Comparison of ENCODE assay signal across 21 cellular contexts in genomic region chr9:130918870-130919558, GRCh38. TPM values are rescaled to one million over a fixed set of nuclear protein-coding genes. Genes with fewer than 3 reads are reported as not detected.
DNase-seq lines count a peak whose midpoint lies in the region; ATAC-seq and FAIRE-seq lines count a peak whose summit lies in the region.
"Had no signal": no experiment of that assay in that cellular context is flagged by ENCODE, and none has a peak within 500 bp of the region (broad histone marks: within the 10 kb centered on the region; RNA-seq: fewer than 3 reads in every experiment).

No MANE protein-coding gene starts in this region.

- H3K36me3 ChIP-seq in BLaER1 (no peaks in the 10 kb centered on the region), H7 (replicated peaks; ENCODE audit: control insufficient read depth, insufficient read depth, low read length) (no peaks in the 10 kb centered on the region)
- H3K36me3 ChIP-seq: SJSA1 had no signal

- peaks cover 31% of the 10 kb centered on the region for H3K27me3 ChIP-seq in BLaER1
- no peaks in the 10 kb centered on the region for H3K27me3 ChIP-seq in H7 (ENCODE audit: control insufficient read depth, insufficient read depth, low read length)

- H3K4me2 ChIP-seq in BLaER1, result peak overlapping the region; percentile 78

- DNase-seq in NCI-H446 (lab: John Stamatoyannopoulos, UW) (peak; percentile 13 to 78), frontal cortex (ENCODE audit: low spot score in 2 of 2) (peak; percentile 63 to 75), nucleus accumbens (lab: John Stamatoyannopoulos, UW) (peak in 38 of 56 donors; percentile 6 to 71 (median 40)), H7 (no peak), HUDEP-2 (lab: John Stamatoyannopoulos, UW; ENCODE audit: unreplicated experiment in 76 of 76) (no peak)
- DNase-seq: Caco-2; CD4-positive, CD25-positive, alpha-beta regulatory T cell; DMS53; IMR-90; Kasumi-1; NCI-H1105 treated with DMSO at 0.1 percent for 48 hours; NCI-H187 treated with DMSO at 0.1 percent for 48 hours; NCI-H345; NCI-H69; OCI-M1 had no signal

- peaks cover 91% of the 10 kb centered on the region for H3K4me1 ChIP-seq in BLaER1
- H3K4me1 ChIP-seq: Caco-2, SJSA1 had no signal

- H3K9me3 ChIP-seq in BLaER1, result no peaks in the 10 kb centered on the region
- H3K9me3 ChIP-seq: Caco-2, SJSA1 had no signal

- ATAC-seq in HG03521 (IDR thresholded peaks at IDR 0.05; ENCODE audit: unreplicated experiment), result no peak

- H4K20me1 ChIP-seq in BLaER1, result no peaks in the 10 kb centered on the region; the same call in 1 of the 2 replicates

- H3K27ac ChIP-seq in BLaER1, result 0 out of 2 replicates have a peak overlapping the region, but pooled peaks have one; percentile 41
- H3K27ac ChIP-seq: RWPE1, SJSA1 had no signal

- peak overlapping the region; percentile 22; the same call in 1 of the 2 replicates for H3K9ac ChIP-seq in BLaER1

- H3K4me3 ChIP-seq in BLaER1 (no peak overlapping the region), H7 (ENCODE audit: insufficient read depth, low read depth, low read length) (no peak overlapping the region)
- H3K4me3 ChIP-seq: SJSA1 had no signal

- no peak for FAIRE-seq in frontal cortex (lab: Jason Lieb, UNC)
- FAIRE-seq: H54 had no signal

RNA-seq across cellular contexts. Expression of gene FIBCD1, which starts 20.0 kb away (rescaled TPM):
- 0.82 TPM for total RNA-seq in frontal cortex
- 6.1 and 6.2 TPM in 2 replicates for total RNA-seq in H7 (2014; rRNA removed; shearing (Covaris generic))
- total RNA-seq: Caco-2; CD4-positive, CD25-positive, alpha-beta regulatory T cell had no signal

RNA-seq across cellular contexts. Expression of gene QRFP, which starts 22.4 kb away (rescaled TPM):
- total RNA-seq in frontal cortex, result under 0.01 TPM
- total RNA-seq in H7 (2014; rRNA removed; shearing (Covaris generic)), result not detected in 2 replicates
- total RNA-seq: Caco-2; CD4-positive, CD25-positive, alpha-beta regulatory T cell; HT-29; IMR-90; SJSA1 had no signal

Comparison
In these comparisons a context has a peak if more than half of its experiments do, and no peak if none do; other contexts are left out.
1. DNase-seq: peak in NCI-H446 (2 of 2), frontal cortex (2 of 2) and nucleus accumbens (38 of 56); none in H7 (single experiment) and HUDEP-2 (0 of 76).